Comparison of ENCODE assay signal across 21 cellular contexts in genomic region chrX:44104699-44105098, GRCh38.
DNase-seq lines count a peak whose midpoint lies in the region; ATAC-seq, FAIRE-seq and TF ChIP-seq lines count a peak whose summit lies in the region.
"Had no signal": no experiment of that assay in that cellular context is flagged by ENCODE, and none has a peak within 500 bp of the region (broad histone marks: within the 10 kb centered on the region; RNA-seq: fewer than 3 reads in every experiment).

No MANE protein-coding gene starts in this region.

- intact Hi-C loops in Right ventricle myocardium superior (cut with DNase I) = no loop called here

- H3K79me1 ChIP-seq in trophoblast cell (ENCODE audit: low read length) = peaks cover 17% of the 10 kb centered on the region

- FAIRE-seq in bronchial epithelial cell (lab: Jason Lieb, UNC) = peak; percentile 28
- FAIRE-seq: A204.1, GM12878, GM18507 had no signal

- H2AK5ac ChIP-seq in trophoblast cell (ENCODE audit: low read length) = no peak overlapping the region

- H3K14ac ChIP-seq in trophoblast cell (ENCODE audit: low read length) = peak overlapping the region; percentile 74

- no peak overlapping the region for H3K9ac ChIP-seq in SK-N-SH
- H3K9ac ChIP-seq in trophoblast cell (ENCODE audit: low read length) = no peak overlapping the region
- H3K9ac ChIP-seq: BLaER1 treated with 17β-estradiol and CSF1 and Interleukin-3, amounts not matched to agents 10 nM and 100 nM; GM23248 had no signal

- H3K4me3 ChIP-seq in SK-N-SH (ENCODE audit: low read depth in 2 of 2, low read length in 1 of 2) (no peak overlapping the region), bronchial epithelial cell (ENCODE audit: low read depth, low read length) (no peak overlapping the region), trophoblast cell (ENCODE audit: low read depth, low read length) (no peak overlapping the region)
- H3K4me3 ChIP-seq: BLaER1 treated with 17β-estradiol and CSF1 and Interleukin-3, amounts not matched to agents 10 nM and 100 nM; GM12878; GM23248 had no signal

- CTCF ChIA-PET in SK-N-SH (lab: Yijun Ruan, JAX) = interaction anchor here (0.6 to 1.7 kb wide), 3 partner anchors 41 to 140 kb away, joined by 3 to 4 read pairs (median 4); no protein-coding TSS in a partner anchor

- no peaks in the 10 kb centered on the region for H3K9me2 ChIP-seq in SK-N-SH

- WGBS in SK-N-SH (ENCODE audit: low lambda C conversion rate) = 9% methylated on average over 3 of the region's 3 CpGs
- no CpG with 5 or more reads among the region's 3 CpGs for WGBS in trophoblast cell (ENCODE audit: extremely low coverage, insufficient coverage, insufficient read length)

- H3K23ac ChIP-seq in trophoblast cell (ENCODE audit: low read length) = no peak overlapping the region

- H4K12ac ChIP-seq in trophoblast cell (ENCODE audit: low read depth, low read length) = no peak overlapping the region

- no peak overlapping the region for H3K18ac ChIP-seq in trophoblast cell (ENCODE audit: low read length)

- peak overlapping the region; percentile 86 for H2BK120ac ChIP-seq in trophoblast cell (ENCODE audit: insufficient read depth, low read length, poor library complexity)

- TF ChIP-seq CTCF in SK-N-SH (IDR thresholded peaks at IDR 0.05) = no peak
- no peak for TF ChIP-seq CTCF in bronchial epithelial cell (IDR thresholded peaks at IDR 0.05; ENCODE audit: insufficient read depth, low read length, severe bottlenecking)

- H2AFZ ChIP-seq in SK-N-SH (ENCODE audit: low read depth) (no peak overlapping the region), trophoblast cell (ENCODE audit: insufficient read depth, low read length, poor library complexity) (no peak overlapping the region)
- H2AFZ ChIP-seq: GM23248 had no signal

- H3F3A ChIP-seq in SK-N-SH (replicated peaks; ENCODE audit: insufficient read depth) = no peaks in the 10 kb centered on the region

- H3K79me2 ChIP-seq in SK-N-SH (ENCODE audit: insufficient read depth) (no peaks in the 10 kb centered on the region), trophoblast cell (ENCODE audit: control insufficient read depth, insufficient read depth, low read length, poor library complexity) (no peaks in the 10 kb centered on the region)

- POLR2A ChIA-PET in SK-N-SH (lab: Yijun Ruan, JAX) = no interaction called here

- H3K4ac ChIP-seq in trophoblast cell (ENCODE audit: low read depth, low read length) = no peak overlapping the region

- H3K36me3 ChIP-seq in SK-N-SH (replicated peaks in 1 of 2; ENCODE audit: control insufficient read depth in 1 of 2, insufficient read depth in 2 of 2, low read length in 1 of 2) = no peaks in the 10 kb centered on the region
- no peaks in the 10 kb centered on the region for H3K36me3 ChIP-seq in bronchial epithelial cell (ENCODE audit: control insufficient read depth, insufficient read depth, low read length)
- H3K36me3 ChIP-seq in trophoblast cell (ENCODE audit: control insufficient read depth in 1 of 2, insufficient read depth in 2 of 2, low read length in 2 of 2) = no peaks in the 10 kb centered on the region
- H3K36me3 ChIP-seq: BLaER1 treated with 17β-estradiol and CSF1 and Interleukin-3, amounts not matched to agents 10 nM and 100 nM had no signal

- H3K27me3 ChIP-seq in SK-N-SH (ENCODE audit: insufficient read depth) (no peaks in the 10 kb centered on the region), bronchial epithelial cell (ENCODE audit: control insufficient read depth, insufficient read depth, low read length) (no peaks in the 10 kb centered on the region), trophoblast cell (ENCODE audit: insufficient read depth, low read length) (no peaks in the 10 kb centered on the region)
- H3K27me3 ChIP-seq: BLaER1 treated with 17β-estradiol and CSF1 and Interleukin-3, amounts not matched to agents 10 nM and 100 nM had no signal

- peak overlapping the region; percentile 97 for H4K91ac ChIP-seq in trophoblast cell (ENCODE audit: low read depth, low read length)

- peak overlapping the region; percentile 65 for H4K8ac ChIP-seq in trophoblast cell (ENCODE audit: low read depth, low read length)

- H3K9me3 ChIP-seq in SK-N-SH (no peaks in the 10 kb centered on the region), trophoblast cell (ENCODE audit: insufficient read depth, low read depth, low read length) (peaks cover 2% of the 10 kb centered on the region)

- no peaks in the 10 kb centered on the region for H4K20me1 ChIP-seq in SK-N-SH (ENCODE audit: insufficient read depth)
- H4K20me1 ChIP-seq: BLaER1 treated with 17β-estradiol and CSF1 and Interleukin-3, amounts not matched to agents 10 nM and 100 nM had no signal

- peaks cover 0 to 7% of the 10 kb centered on the region in 2 experiments; a peak in 1 of 4 replicates for H3K4me1 ChIP-seq in SK-N-SH (ENCODE audit: control insufficient read depth in 1 of 2, insufficient read depth in 2 of 2, low read depth in 1 of 2, low read length in 1 of 2)
- peaks cover 0 to 3% of the 10 kb centered on the region in 2 experiments for H3K4me1 ChIP-seq in trophoblast cell (ENCODE audit: control insufficient read depth in 1 of 2, insufficient read depth in 2 of 2, low read length in 2 of 2)

- peak overlapping the region; percentile 96 for H2BK5ac ChIP-seq in trophoblast cell (ENCODE audit: low read depth, low read length, poor library complexity)

- H2BK12ac ChIP-seq in trophoblast cell (ENCODE audit: low read length) = no peak overlapping the region

- ATAC-seq in SK-N-SH treated with all-trans-retinoic acid at 6 μM for 48 hours (no peak; the same call in 2 of the 3 replicates), GM21360 (IDR thresholded peaks at IDR 0.05; ENCODE audit: unreplicated experiment) (no peak), Right ventricle myocardium superior (ENCODE audit: poor library complexity) (no peak)
- ATAC-seq: GM12878 had no signal

- no peak for TF ChIP-seq RAD21 in SK-N-SH (IDR thresholded peaks at IDR 0.05; ENCODE audit: low read length)

- TF ChIP-seq EP300 in SK-N-SH (IDR thresholded peaks at IDR 0.05; ENCODE audit: borderline replicate concordance in 1 of 2, low read depth in 1 of 2, low read length in 1 of 2) = no peak; a peak in 1 of 4 replicates

- DNase-seq in SK-N-SH (peak; percentile 15), bronchial epithelial cell (ENCODE audit: low read depth) (no peak), trophoblast cell (peak; percentile 26 to 65), SW 1271 (lab: John Stamatoyannopoulos, UW) (no peak), Right ventricle myocardium superior (no peak)
- DNase-seq: Calu3; CD4-positive, alpha-beta memory T cell; COR-L47; DMS53; DMS79 treated with DMSO at 0.1 percent for 48 hours; GDM1; GM23248; H7; HCEC 1CT had no signal

- peak overlapping the region in 1 of 2 experiments; percentile 82; a peak in 2 of 4 replicates for H3K27ac ChIP-seq in SK-N-SH (ENCODE audit: low read depth in 2 of 2, low read length in 1 of 2)
- H3K27ac ChIP-seq in trophoblast cell (ENCODE audit: low read depth, low read length) = peak overlapping the region; percentile 87
- H3K27ac ChIP-seq: 22Rv1; BLaER1 treated with 17β-estradiol and CSF1 and Interleukin-3, amounts not matched to agents 10 nM and 100 nM; GM23248 had no signal

- no peak overlapping the region for H3K4me2 ChIP-seq in SK-N-SH
- H3K4me2 ChIP-seq in trophoblast cell (ENCODE audit: low read length) = no peak overlapping the region
- H3K4me2 ChIP-seq: BLaER1 treated with 17β-estradiol and CSF1 and Interleukin-3, amounts not matched to agents 10 nM and 100 nM had no signal

TF ChIP-seq in SK-N-SH, 30 proteins besides CTCF, POLR2A, EP300 and RAD21:
- no peak for TF ChIP-seq TAF1 (IDR thresholded peaks at IDR 0.05; ENCODE audit: borderline replicate concordance, low read depth, low read length)
- peak; percentile 57; the same call in 1 of the 2 replicates for TF ChIP-seq GATA2 (CRISPR knock-in tag; IDR thresholded peaks at IDR 0.05)
- peak; percentile 70; the same call in 1 of the 2 replicates for TF ChIP-seq RCOR1 (IDR thresholded peaks at IDR 0.05; ENCODE audit: low read length)

TF ChIP-seq in SK-N-SH treated with all-trans-retinoic acid at 6 μM for 48 hours, 23 proteins besides CTCF, POLR2A, EP300 and RAD21 (continues in another document):
- TF ChIP-seq CSRNP3 (CRISPR knock-in tag; IDR thresholded peaks at IDR 0.05) (no peak), ZFP3 (CRISPR knock-in tag; IDR thresholded peaks at IDR 0.05) (no peak), POU6F1 (CRISPR knock-in tag; IDR thresholded peaks at IDR 0.05; ENCODE audit: borderline replicate concordance, low read depth) (no peak)
- TF ChIP-seq, protein P1, sequence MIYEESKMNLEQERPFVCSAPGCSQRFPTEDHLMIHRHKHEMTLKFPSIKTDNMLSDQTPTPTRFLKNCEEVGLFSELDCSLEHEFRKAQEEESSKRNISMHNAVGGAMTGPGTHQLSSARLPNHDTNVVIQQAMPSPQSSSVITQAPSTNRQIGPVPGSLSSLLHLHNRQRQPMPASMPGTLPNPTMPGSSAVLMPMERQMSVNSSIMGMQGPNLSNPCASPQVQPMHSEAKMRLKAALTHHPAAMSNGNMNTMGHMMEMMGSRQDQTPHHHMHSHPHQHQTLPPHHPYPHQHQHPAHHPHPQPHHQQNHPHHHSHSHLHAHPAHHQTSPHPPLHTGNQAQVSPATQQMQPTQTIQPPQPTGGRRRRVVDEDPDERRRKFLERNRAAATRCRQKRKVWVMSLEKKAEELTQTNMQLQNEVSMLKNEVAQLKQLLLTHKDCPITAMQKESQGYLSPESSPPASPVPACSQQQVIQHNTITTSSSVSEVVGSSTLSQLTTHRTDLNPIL (CRISPR knock-in tag; IDR thresholded peaks at IDR 0.05; ENCODE audit: low read depth) = no peak

Comparison
In these comparisons a context has a peak if more than half of its experiments do, and no peak if none do; other contexts are left out.
1. DNase-seq: peak in SK-N-SH (single experiment) and trophoblast cell (2 of 2); none in bronchial epithelial cell (single experiment), SW 1271 (0 of 2) and Right ventricle myocardium superior (single experiment).